Comparison of ENCODE assay signal across 17 cellular contexts in genomic region chr4:83852085-83852451, GRCh38.
DNase-seq lines count a peak whose midpoint lies in the region; ATAC-seq, FAIRE-seq and TF ChIP-seq lines count a peak whose summit lies in the region.
"Had no signal": no experiment of that assay in that cellular context is flagged by ENCODE, and none has a peak within 500 bp of the region (broad histone marks: within the 10 kb centered on the region; RNA-seq: fewer than 3 reads in every experiment).

No MANE protein-coding gene starts in this region.

- peak; percentile 82 for FAIRE-seq in RCC 7860 (lab: Jason Lieb, UNC)

- CTCF ChIA-PET in CD4-positive, alpha-beta memory T cell (lab: Charles Lee; ENCODE audit: partially characterized antibody), result no interaction called here

- H3K27me3 ChIP-seq in Peyer's patch, result no peaks in the 10 kb centered on the region
- H3K27me3 ChIP-seq in CD4-positive, alpha-beta memory T cell (ENCODE audit: insufficient read depth, low read length), result no peaks in the 10 kb centered on the region
- H3K27me3 ChIP-seq: cardiac muscle cell, tibial artery had no signal

- DNase-seq in GM03348 (ENCODE audit: low spot score) (peak; percentile 52), RCC 7860 (ENCODE audit: low spot score) (peak; percentile 84), fibroblast of gingiva (ENCODE audit: low read depth) (peak; percentile 50), osteocyte (ENCODE audit: extremely low spot score, unreplicated experiment) (no peak), HUDEP-2 (lab: John Stamatoyannopoulos, UW; ENCODE audit: unreplicated experiment in 76 of 76) (no peak), Peyer's patch (no peak)
- no peak for DNase-seq in CD4-positive, alpha-beta memory T cell
- DNase-seq: activated CD4-positive, alpha-beta T cell treated with anti-CD3 and anti-CD28 coated beads, Interleukin-2, amount 10 ng/mL, durations not matched to agents 24 days and 14 days; NCI-H187 treated with DMSO at 0.1 percent for 48 hours; NK-92 treated with Interleukin-12 subunit alpha and Interleukin-12 subunit beta, amount 100 ng/mL, for 24 hours; T-cell; tibial artery had no signal

- H3K4me3 Mint-ChIP-seq in osteocyte (ENCODE audit: unreplicated experiment), result no peak overlapping the region
- no peak overlapping the region for H3K4me3 Mint-ChIP-seq in CD4-positive, alpha-beta memory T cell
- H3K4me3 Mint-ChIP-seq: activated CD4-positive, alpha-beta T cell treated with anti-CD3 and anti-CD28 coated beads, Interleukin-2, amount 10 ng/mL, durations not matched to agents 24 days and 14 days; T-cell had no signal

- no peaks in the 10 kb centered on the region for H3K27me3 Mint-ChIP-seq in osteocyte (ENCODE audit: unreplicated experiment)
- no peaks in the 10 kb centered on the region for H3K27me3 Mint-ChIP-seq in CD4-positive, alpha-beta memory T cell
- H3K27me3 Mint-ChIP-seq: activated CD4-positive, alpha-beta T cell treated with anti-CD3 and anti-CD28 coated beads, Interleukin-2, amount 10 ng/mL, durations not matched to agents 24 days and 14 days had no signal

- no peak for TF ChIP-seq POLR2A in Peyer's patch (IDR thresholded peaks at IDR 0.05)

- no peaks in the 10 kb centered on the region for H3K9me3 Mint-ChIP-seq in osteocyte (ENCODE audit: unreplicated experiment)
- peaks cover 0 to 4% (median 0%) of the 10 kb centered on the region in 8 donors for H3K9me3 Mint-ChIP-seq in CD4-positive, alpha-beta memory T cell
- H3K9me3 Mint-ChIP-seq: activated CD4-positive, alpha-beta T cell treated with anti-CD3 and anti-CD28 coated beads, Interleukin-2, amount 10 ng/mL, durations not matched to agents 24 days and 14 days; activated T-helper 2 cell treated with anti-CD3 and anti-CD28 coated beads, Interferon-gamma antibody, Interleukin-2, Interleukin-4, amounts not matched to agents 10 μg/mL and 5 μg/mL and 100 μg/mL, durations not matched to agents 14 hours and 24 hours and 36 hours; T-cell had no signal

- TF ChIP-seq CTCF in osteocyte (IDR thresholded peaks at IDR 0.05) (no peak), Peyer's patch (IDR thresholded peaks at IDR 0.05) (no peak)

- H3K4me3 ChIP-seq in Peyer's patch, result no peak overlapping the region
- H3K4me3 ChIP-seq in CD4-positive, alpha-beta memory T cell (ENCODE audit: low read length in 2 of 2), result no peak overlapping the region
- H3K4me3 ChIP-seq: cardiac muscle cell, HAP-1, tibial artery had no signal

- POLR2A ChIA-PET in CD4-positive, alpha-beta memory T cell (lab: Charles Lee; ENCODE audit: partially characterized antibody), result no interaction called here

- H3K27ac Mint-ChIP-seq in osteocyte (ENCODE audit: unreplicated experiment), result peak overlapping the region; percentile 81
- no peak overlapping the region for H3K27ac Mint-ChIP-seq in CD4-positive, alpha-beta memory T cell
- H3K27ac Mint-ChIP-seq: activated CD4-positive, alpha-beta T cell treated with anti-CD3 and anti-CD28 coated beads, Interleukin-2, amount 10 ng/mL, durations not matched to agents 24 days and 14 days; activated T-helper 2 cell treated with anti-CD3 and anti-CD28 coated beads, Interferon-gamma antibody, Interleukin-2, Interleukin-4, amounts not matched to agents 10 μg/mL and 5 μg/mL and 100 μg/mL, durations not matched to agents 14 hours and 24 hours and 36 hours; T-cell had no signal

- no peak overlapping the region for H3K27ac ChIP-seq in Peyer's patch
- H3K27ac ChIP-seq in CD4-positive, alpha-beta memory T cell (ENCODE audit: low read depth, low read length), result no peak overlapping the region
- H3K27ac ChIP-seq: cardiac muscle cell, tibial artery had no signal

- H3K4me1 Mint-ChIP-seq in osteocyte (ENCODE audit: unreplicated experiment), result peaks cover 47% of the 10 kb centered on the region
- no peaks in the 10 kb centered on the region for H3K4me1 Mint-ChIP-seq in CD4-positive, alpha-beta memory T cell
- H3K4me1 Mint-ChIP-seq: activated CD4-positive, alpha-beta T cell treated with anti-CD3 and anti-CD28 coated beads, Interleukin-2, amount 10 ng/mL, durations not matched to agents 24 days and 14 days; T-cell had no signal

- intact Hi-C loops in CD4-positive, alpha-beta memory T cell (cut with micrococcal nuclease), result no loop called here

- no peaks in the 10 kb centered on the region for H3K36me3 Mint-ChIP-seq in osteocyte (ENCODE audit: unreplicated experiment)
- no peaks in the 10 kb centered on the region for H3K36me3 Mint-ChIP-seq in CD4-positive, alpha-beta memory T cell
- H3K36me3 Mint-ChIP-seq: T-cell had no signal

- ATAC-seq in HG02642 (IDR thresholded peaks at IDR 0.05; ENCODE audit: poor library complexity, unreplicated experiment), result no peak
- ATAC-seq: esophagus mucosa, T-cell had no signal

- H3K4me1 ChIP-seq in Peyer's patch, result no peaks in the 10 kb centered on the region
- no peaks in the 10 kb centered on the region for H3K4me1 ChIP-seq in CD4-positive, alpha-beta memory T cell (ENCODE audit: insufficient read depth, low read length)
- H3K4me1 ChIP-seq: tibial artery had no signal

- no peaks in the 10 kb centered on the region for H3K36me3 ChIP-seq in Peyer's patch
- H3K36me3 ChIP-seq in CD4-positive, alpha-beta memory T cell (ENCODE audit: insufficient read depth, low read length), result no peaks in the 10 kb centered on the region
- H3K36me3 ChIP-seq: cardiac muscle cell, HAP-1, tibial artery had no signal

- no peaks in the 10 kb centered on the region for H3K9me3 ChIP-seq in Peyer's patch
- no peaks in the 10 kb centered on the region for H3K9me3 ChIP-seq in CD4-positive, alpha-beta memory T cell (ENCODE audit: control insufficient read depth in 1 of 2, low read length in 2 of 2)
- H3K9me3 ChIP-seq: HAP-1, tibial artery had no signal

Comparison
In these comparisons a context has a peak if more than half of its experiments do, and no peak if none do; other contexts are left out.
1. DNase-seq: peak in GM03348 (single experiment), RCC 7860 (single experiment) and fibroblast of gingiva (single experiment); none in osteocyte (single experiment), HUDEP-2 (0 of 76), Peyer's patch (0 of 3) and CD4-positive, alpha-beta memory T cell (0 of 5).